2 cellular contexts compared by ENCODE assay signal in genomic region chr1:31627301-31627929, GRCh38.
TF ChIP-seq lines count a peak whose summit lies in the region.

No MANE protein-coding gene starts in this region.

TF ChIP-seq in K562, 482 proteins besides CTCF, POLR2A, EP300 and RAD21:
- TF ChIP-seq POLR2G (IDR thresholded peaks at IDR 0.05; ENCODE audit: low read depth, low read length) (0 out of 2 replicates have a peak, but pooled peaks have one; percentile 20), ZSCAN32 (CRISPR knock-in tag; IDR thresholded peaks at IDR 0.05) (no peak)

TF ChIP-seq in WTC11, 78 proteins besides CTCF, POLR2A, EP300 and RAD21:
- no peak for TF ChIP-seq MLX (CRISPR knock-in tag; IDR thresholded peaks at IDR 0.05)
- no peak for TF ChIP-seq ERG (CRISPR knock-in tag; IDR thresholded peaks at IDR 0.05)
- no peak for TF ChIP-seq ZMAT4 (CRISPR knock-in tag; IDR thresholded peaks at IDR 0.05)
- no peak for TF ChIP-seq CBFB (CRISPR knock-in tag; IDR thresholded peaks at IDR 0.05; ENCODE audit: low read depth)
- TF ChIP-seq FOXP4 (CRISPR knock-in tag; IDR thresholded peaks at IDR 0.05), result no peak
- no peak for TF ChIP-seq GRHL2 (CRISPR knock-in tag; IDR thresholded peaks at IDR 0.05; ENCODE audit: insufficient replicate concordance, severe bottlenecking)
- no peak for TF ChIP-seq FOXP1 (CRISPR knock-in tag; IDR thresholded peaks at IDR 0.05; ENCODE audit: borderline replicate concordance)
- TF ChIP-seq ZNF138 (CRISPR knock-in tag; conservative IDR thresholded peaks at IDR 0.05), result no peak
- no peak for TF ChIP-seq ELF4 (CRISPR knock-in tag; IDR thresholded peaks at IDR 0.05; ENCODE audit: low read depth)
- TF ChIP-seq TEAD4 (CRISPR knock-in tag; IDR thresholded peaks at IDR 0.05), result no peak
- TF ChIP-seq CREM (CRISPR knock-in tag; IDR thresholded peaks at IDR 0.05), result no peak
- no peak for TF ChIP-seq TEAD1 (CRISPR knock-in tag; IDR thresholded peaks at IDR 0.05)
